ENCODE assay signal across 7 cellular contexts in genomic region chr12:18084080-18084479, GRCh38. TPM values are rescaled to one million over a fixed set of nuclear protein-coding genes. Genes with fewer than 3 reads are reported as not detected.
"Had no signal": no experiment of that assay in that cellular context is flagged by ENCODE, and none has a peak within 500 bp of the region (broad histone marks: within the 10 kb centered on the region; RNA-seq: fewer than 3 reads in every experiment).

No MANE protein-coding gene starts in this region.

- ATAC-seq: HepG2, K562 had no signal

- H3K4me3 ChIP-seq: K562 had no signal

- H3K27ac ChIP-seq: HL-60 had no signal

- DNase-seq: IMR-90, KBM-7, KG1 had no signal

RNA-seq across cellular contexts. Expression of gene RERGL, which starts 5.9 kb away (rescaled TPM):
- polyA plus RNA-seq: HepG2, IgD-negative memory B cell had no signal
